16 cellular contexts compared by ENCODE assay signal in genomic region chr11:117857734-117858369, GRCh38. TPM values are rescaled to one million over a fixed set of nuclear protein-coding genes. Genes with fewer than 3 reads are reported as not detected.
"Had no signal": no experiment of that assay in that cellular context is flagged by ENCODE, and none has a peak within 500 bp of the region (broad histone marks: within the 10 kb centered on the region; RNA-seq: fewer than 3 reads in every experiment).

No MANE protein-coding gene starts in this region.

- H3K36me3 ChIP-seq: stomach, thoracic aorta had no signal

- ATAC-seq: natural killer cell treated with Interleukin-12 subunit alpha and Interleukin-12 subunit beta and Interleukin-15 and Interleukin-18, amount 100 ng/mL, for 72 hours had no signal

- H3K4me3 ChIP-seq: SK-N-MC, stomach, thoracic aorta had no signal

- H3K9me3 Mint-ChIP-seq: natural killer cell treated with Interleukin-12 subunit alpha and Interleukin-12 subunit beta and Interleukin-15 and Interleukin-18, amount 100 ng/mL, for 72 hours had no signal

- DNase-seq: activated CD4-positive, alpha-beta memory T cell treated with anti-CD3 and anti-CD28 coated beads, Interleukin-2, amount 10 ng/mL, durations not matched to agents 7 days and 5 days; activated naive CD8-positive, alpha-beta T cell treated with anti-CD3 and anti-CD28 coated beads for 36 hours; anterior cingulate cortex; cerebellar nuclear complex; dermis blood vessel endothelial cell; kidney; mesenchymal stem cell; occipital lobe; stimulated activated CD4-positive, alpha-beta T cell treated with anti-CD3 and anti-CD28 coated beads, Interleukin-12 subunit alpha, Interleukin-12 subunit beta, amount 100 ng/mL, for 4 hours; stimulated activated CD4-positive, alpha-beta T cell treated with anti-CD3 and anti-CD28 coated beads, Interleukin-2, amount 100 ng/mL, for 24 hours; T-helper 1 cell; T1000 had no signal

- H3K4me3 Mint-ChIP-seq: activated CD4-positive, alpha-beta memory T cell treated with anti-CD3 and anti-CD28 coated beads, Interleukin-2, amount 10 ng/mL, durations not matched to agents 7 days and 5 days; activated naive CD8-positive, alpha-beta T cell treated with anti-CD3 and anti-CD28 coated beads for 36 hours; natural killer cell treated with Interleukin-12 subunit alpha and Interleukin-12 subunit beta and Interleukin-15 and Interleukin-18, amount 100 ng/mL, for 72 hours had no signal

- H3K27ac Mint-ChIP-seq: activated CD4-positive, alpha-beta memory T cell treated with anti-CD3 and anti-CD28 coated beads, Interleukin-2, amount 10 ng/mL, durations not matched to agents 7 days and 5 days; activated naive CD8-positive, alpha-beta T cell treated with anti-CD3 and anti-CD28 coated beads for 36 hours; natural killer cell treated with Interleukin-12 subunit alpha and Interleukin-12 subunit beta and Interleukin-15 and Interleukin-18, amount 100 ng/mL, for 72 hours had no signal

- H3K27ac ChIP-seq: SK-N-MC, stomach, thoracic aorta had no signal

RNA-seq across cellular contexts. Expression of gene FXYD6, which starts 18.6 kb away (rescaled TPM):
- total RNA-seq: activated CD4-positive, alpha-beta memory T cell treated with anti-CD3 and anti-CD28 coated beads, Interleukin-2, amount 10 ng/mL, durations not matched to agents 7 days and 5 days; natural killer cell treated with Interleukin-12 subunit alpha and Interleukin-12 subunit beta and Interleukin-15 and Interleukin-18, amount 100 ng/mL, for 72 hours had no signal

RNA-seq across cellular contexts. Expression of gene FXYD2, which starts 33.3 kb away (rescaled TPM):
- total RNA-seq: thoracic aorta had no signal
